In the genomic region with DNA sequence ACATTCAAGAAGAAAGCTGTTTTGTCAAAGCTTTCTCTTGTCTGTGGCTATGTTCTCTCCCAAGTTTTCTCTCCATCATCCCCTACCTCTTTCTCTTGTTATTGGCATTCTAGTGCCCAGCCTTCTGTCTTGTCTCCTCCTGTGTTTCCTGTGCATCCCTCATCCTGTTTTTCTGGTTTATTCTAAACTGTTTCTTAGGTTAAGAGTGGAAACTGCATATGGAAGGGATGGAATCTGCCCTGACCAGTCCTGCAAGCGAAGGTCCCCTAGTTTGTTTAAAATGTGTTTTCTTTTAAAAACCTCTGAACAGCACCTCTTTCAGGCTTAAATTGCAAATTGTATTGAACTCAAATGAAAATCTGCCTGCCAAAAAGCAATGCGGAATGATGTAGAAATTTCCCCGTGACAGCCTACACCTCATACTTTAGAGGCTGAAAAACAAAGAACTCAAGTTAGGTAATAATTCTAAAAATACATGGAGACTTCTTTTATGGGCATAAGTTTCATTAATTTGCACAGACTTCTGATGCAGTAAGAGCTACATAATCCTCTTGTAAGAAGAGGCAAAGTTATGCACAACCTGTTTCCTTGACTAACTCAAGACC, we compare ENCODE assay signal across 23 cellular contexts.
DNase-seq lines count a peak whose midpoint lies in the region; FAIRE-seq and TF ChIP-seq lines count a peak whose summit lies in the region.
"Had no signal": no experiment of that assay in that cellular context is flagged by ENCODE, and none has a peak within 500 bp of the region (broad histone marks: within the 10 kb centered on the region; RNA-seq: fewer than 3 reads in every experiment).

No MANE protein-coding gene starts in this region.

- H3K4me3 ChIP-seq in kidney (ENCODE audit: low read length in 2 of 2): no peak overlapping the region
- H3K4me3 ChIP-seq: BLaER1, GM23248 had no signal

- peaks cover 0 to 6% of the 10 kb centered on the region in 2 donors for H3K4me1 ChIP-seq in kidney (ENCODE audit: control insufficient read depth in 1 of 2, insufficient read depth in 1 of 2, low read depth in 1 of 2, low read length in 2 of 2)
- H3K4me1 ChIP-seq: BLaER1 had no signal

- H3K9ac ChIP-seq in kidney (ENCODE audit: low read length in 2 of 2): no peak overlapping the region
- H3K9ac ChIP-seq: BLaER1, GM23248 had no signal

- DNase-seq in NCI-H748 (lab: John Stamatoyannopoulos, UW; ENCODE audit: unreplicated experiment) (peak; percentile 26), NCI-H748 treated with DMSO at 0.1 percent for 48 hours (lab: John Stamatoyannopoulos, UW) (no peak), caudate nucleus (lab: John Stamatoyannopoulos, UW) (peak in 7 of 61 donors; percentile 17 to 78 (median 26)), mesothelial cell of epicardium (ENCODE audit: low spot score in 2 of 2, unreplicated experiment in 2 of 2) (no peak), urothelium cell line (ENCODE audit: low spot score) (no peak), kidney tubule cell (ENCODE audit: low spot score) (no peak), foreskin melanocyte (no peak), kidney (no peak)
- DNase-seq: 8988T; CD8-positive, alpha-beta memory T cell; DND-41; GF-D8; GM23248; KG1; NCI-H1048; NCI-H1436 treated with DMSO at 0.1 percent for 48 hours; NCI-H2029 treated with DMSO at 0.1 percent for 48 hours; NCI-H510A treated with DMSO at 0.1 percent for 48 hours; SHP77 had no signal

- no peaks in the 10 kb centered on the region for H3K9me3 ChIP-seq in kidney (ENCODE audit: control insufficient read depth in 1 of 2, low read length in 2 of 2)
- H3K9me3 ChIP-seq: BLaER1 had no signal

- H3K9me3 Mint-ChIP-seq in mesothelial cell of epicardium: no peaks in the 10 kb centered on the region
- H3K9me3 Mint-ChIP-seq: CD8-positive, alpha-beta memory T cell had no signal

- no peaks in the 10 kb centered on the region for H3K27me3 Mint-ChIP-seq in mesothelial cell of epicardium (ENCODE audit: low read depth)

- peaks cover 15% of the 10 kb centered on the region for H3K36me3 Mint-ChIP-seq in mesothelial cell of epicardium
- H3K36me3 Mint-ChIP-seq: CD8-positive, alpha-beta memory T cell had no signal

- TF ChIP-seq CTCF in mesothelial cell of epicardium (IDR thresholded peaks at IDR 0.05; ENCODE audit: unreplicated experiment) (no peak), kidney (IDR thresholded peaks at IDR 0.05; ENCODE audit: borderline replicate concordance, extremely low read depth, insufficient read depth) (no peak)

- H3K4me1 Mint-ChIP-seq in mesothelial cell of epicardium: peaks cover 56% of the 10 kb centered on the region
- H3K4me1 Mint-ChIP-seq: CD8-positive, alpha-beta memory T cell had no signal

- peak overlapping the region; percentile 73 for H3K27ac ChIP-seq in caudate nucleus (ENCODE audit: low read depth, low read length)
- H3K27ac ChIP-seq in kidney (ENCODE audit: low read depth in 2 of 2, low read length in 2 of 2): no peak overlapping the region
- H3K27ac ChIP-seq: BLaER1, GM23248 had no signal

- H3K27ac Mint-ChIP-seq in mesothelial cell of epicardium: peak overlapping the region; percentile 79
- H3K27ac Mint-ChIP-seq: CD8-positive, alpha-beta memory T cell had no signal

- intact Hi-C loops in kidney (cut with DNase I): no loop called here

- no peak overlapping the region for H3K4me3 Mint-ChIP-seq in mesothelial cell of epicardium
- H3K4me3 Mint-ChIP-seq: CD8-positive, alpha-beta memory T cell had no signal

- no peak for FAIRE-seq in urothelium cell line (lab: Jason Lieb, UNC)
- no peak for FAIRE-seq in kidney (lab: Jason Lieb, UNC)
- FAIRE-seq: GM12891, GM18507, RCC 7860 had no signal

- no peaks in the 10 kb centered on the region for H3K36me3 ChIP-seq in kidney (ENCODE audit: control insufficient read depth in 1 of 2, insufficient read depth in 2 of 2, low read length in 2 of 2)
- H3K36me3 ChIP-seq: BLaER1 had no signal
